8 cellular contexts compared by ENCODE assay signal in the genomic region with DNA sequence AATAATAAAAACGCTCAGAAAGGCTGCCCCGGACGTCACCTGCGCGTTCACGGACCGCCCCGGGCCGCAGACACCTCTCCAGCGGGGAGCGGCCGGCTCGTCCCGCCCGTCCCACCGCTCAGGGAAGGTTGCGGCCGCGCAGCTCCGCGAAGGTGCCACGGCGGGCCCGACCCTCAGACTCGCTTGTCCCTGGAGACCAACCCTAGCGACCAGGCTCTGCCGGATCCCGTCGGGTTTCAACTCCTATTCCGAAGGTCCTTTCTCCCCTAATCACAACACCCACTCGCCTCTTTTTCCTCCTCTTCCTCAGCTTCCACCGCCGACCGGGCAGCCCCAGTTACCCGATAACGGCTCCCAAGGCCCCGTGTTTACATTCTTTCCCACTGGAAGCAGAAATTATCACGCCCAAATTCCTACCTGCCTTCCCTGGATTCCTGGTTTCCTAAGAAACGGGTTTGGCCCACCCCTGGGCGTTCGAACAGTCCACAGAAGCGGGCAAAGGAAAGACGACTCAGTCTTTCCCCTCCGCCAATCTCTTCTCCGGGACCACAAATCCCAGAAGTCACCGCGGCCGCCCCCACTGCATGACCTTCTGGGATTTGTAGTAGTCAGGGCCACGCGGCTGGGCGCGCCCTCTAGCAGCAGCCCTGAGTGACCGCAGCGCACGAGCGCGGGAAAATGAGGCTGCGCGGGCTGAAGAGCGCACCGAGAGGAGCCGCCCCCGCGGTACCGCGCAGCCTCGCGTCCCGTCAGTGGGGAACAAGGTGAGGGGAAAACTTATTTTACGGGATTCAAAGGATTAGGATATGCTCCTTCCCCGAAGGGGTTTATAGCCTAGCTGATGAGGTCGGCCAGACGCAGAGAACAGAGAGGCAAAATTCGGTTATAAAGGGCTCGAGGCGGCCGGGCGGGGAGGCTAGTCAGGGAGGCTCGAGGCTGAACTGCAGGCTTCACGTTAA. TPM values are rescaled to one million over a fixed set of nuclear protein-coding genes. Genes with fewer than 3 reads are reported as not detected.
DNase-seq lines count a peak whose midpoint lies in the region; ATAC-seq and TF ChIP-seq lines count a peak whose summit lies in the region.

A gene with protein sequence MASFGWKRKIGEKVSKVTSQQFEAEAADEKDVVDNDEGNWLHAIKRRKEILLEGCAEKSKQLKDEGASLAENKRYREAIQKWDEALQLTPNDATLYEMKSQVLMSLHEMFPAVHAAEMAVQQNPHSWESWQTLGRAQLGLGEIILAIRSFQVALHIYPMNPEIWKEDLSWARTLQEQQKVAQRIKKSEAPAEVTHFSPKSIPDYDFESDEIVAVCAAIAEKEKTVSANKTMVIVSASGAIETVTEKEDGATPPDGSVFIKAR (minus strand): TSS at position 555 of the 959 bp plus-strand sequence. CDS start 8,943 bp downstream, outside the sequence.

- no peaks in the 10 kb centered on the region for H3K9me2 ChIP-seq in PC-9 (ENCODE audit: insufficient read depth)

- peak within 1 kb of the TSS; percentile 79 for H3K4me3 ChIP-seq in PC-9
- H3K4me3 ChIP-seq in muscle layer of colon (ENCODE audit: low read depth in 1 of 2, low read length in 2 of 2), result peak within 1 kb of the TSS; percentile 86 to 96

- DNase-seq in DMS79 (lab: John Stamatoyannopoulos, UW) (peak; percentile 85), KBM-7 (peak; percentile 96), PC-9 (peak; percentile 90 to 99)
- peak; percentile 94 for DNase-seq in activated T-cell treated with anti-CD3 and anti-CD28 coated beads, Interleukin-2, amount 50 U/mL, for 24 hours
- DNase-seq in stimulated activated CD8-positive, alpha-beta memory T cell treated with anti-CD3 and anti-CD28 coated beads, Interleukin-7, amount 100 ng/mL, for 24 hours (ENCODE audit: low read depth), result peak; percentile 85

- BruUV-seq in PC-9 (replicated peaks; lab: Mats Ljungman, UMichigan), result TSS peak; percentile 93

- H3K27me3 ChIP-seq in PC-9 (ENCODE audit: insufficient read depth, low read depth) (no peaks in the 10 kb centered on the region), muscle layer of colon (ENCODE audit: control insufficient read depth in 1 of 2, insufficient read depth in 2 of 2, low read length in 2 of 2) (no peaks in the 10 kb centered on the region)

- H3K36me3 Mint-ChIP-seq in activated T-cell treated with anti-CD3 and anti-CD28 coated beads, Interleukin-2, amount 50 U/mL, for 24 hours (ENCODE audit: low read depth), result peaks cover 47% of the 10 kb centered on the region

- POLR2A ChIA-PET in PC-9 (lab: Charles Lee; ENCODE audit: unreplicated experiment), result interaction anchor here (0.5 to 0.7 kb wide), 3 partner anchors 67 to 1029 kb away, joined by 3 to 4 read pairs (median 3); no protein-coding TSS in a partner anchor

- peaks cover 9% of the 10 kb centered on the region for H3K4me1 Mint-ChIP-seq in activated T-cell treated with anti-CD3 and anti-CD28 coated beads, Interleukin-2, amount 50 U/mL, for 24 hours (ENCODE audit: low read depth)

- H3K27ac Mint-ChIP-seq in activated T-cell treated with anti-CD3 and anti-CD28 coated beads, Interleukin-2, amount 50 U/mL, for 24 hours, result no peak within 1 kb of the TSS

- peaks cover 22% of the 10 kb centered on the region for H3F3A ChIP-seq in PC-9 (ENCODE audit: insufficient read depth, low read depth)

- no peaks in the 10 kb centered on the region for H3K9me3 ChIP-seq in PC-9 (ENCODE audit: insufficient read depth, low read depth)
- no peaks in the 10 kb centered on the region for H3K9me3 ChIP-seq in muscle layer of colon (ENCODE audit: low read length)

- 0 out of 2 replicates have a peak, but pooled peaks cover 4% of the 10 kb centered on the region for H4K20me1 ChIP-seq in PC-9 (ENCODE audit: insufficient read depth)

- no peaks in the 10 kb centered on the region for H3K9me3 Mint-ChIP-seq in activated T-cell treated with anti-CD3 and anti-CD28 coated beads, Interleukin-2, amount 50 U/mL, for 24 hours

- peak within 1 kb of the TSS; percentile 87 for H3K9ac ChIP-seq in muscle layer of colon (ENCODE audit: low read length)

- TF ChIP-seq CTCF in PC-9 (conservative IDR thresholded peaks at IDR 0.05), result peak; percentile 76

- H3K27ac ChIP-seq in PC-9 (peak within 1 kb of the TSS; percentile 36), muscle layer of colon (ENCODE audit: low read depth, low read length) (peak within 1 kb of the TSS; percentile 96)

- peaks cover 22% of the 10 kb centered on the region for H3K79me2 ChIP-seq in PC-9 (ENCODE audit: low read depth)

- intact Hi-C loops in PC-9 (cut with micrococcal nuclease; ENCODE audit: unreplicated experiment), result loop anchor here (1.0 to 10.0 kb wide), 6 partner anchors 43 to 1176 kb away; a partner anchor contains a TSS

- peak; percentile 92 for ATAC-seq in GM21717 (IDR thresholded peaks at IDR 0.05; ENCODE audit: unreplicated experiment)
- peak; percentile 98 for ATAC-seq in esophagus mucosa

- in situ Hi-C loops in KBM-7 (cut with MboI; ENCODE audit: low pct_unique_long_range_greater_than_20kb, low sequenced_read_pairs), result loop anchor here (25.0 kb wide), 1 partner anchor 107 kb away; no protein-coding TSS in a partner anchor

- no peak within 1 kb of the TSS for H3K4me3 Mint-ChIP-seq in activated T-cell treated with anti-CD3 and anti-CD28 coated beads, Interleukin-2, amount 50 U/mL, for 24 hours

- H3K36me3 ChIP-seq in PC-9 (ENCODE audit: low read depth) (0 out of 2 replicates have a peak, but pooled peaks cover 3% of the 10 kb centered on the region), muscle layer of colon (ENCODE audit: insufficient read depth, low read length) (no peaks in the 10 kb centered on the region)

- CTCF ChIA-PET in PC-9 (lab: Charles Lee), result interaction anchor here (0.6 to 0.7 kb wide), 2 partner anchors 24 to 1168 kb away, joined by 3 to 7 read pairs; no protein-coding TSS in a partner anchor

- H3K4me1 ChIP-seq in PC-9 (replicated peaks; ENCODE audit: insufficient read depth) (peaks cover 11% of the 10 kb centered on the region), muscle layer of colon (ENCODE audit: insufficient read depth, low read length) (peaks cover 19% of the 10 kb centered on the region)

- no peaks in the 10 kb centered on the region for H3K27me3 Mint-ChIP-seq in activated T-cell treated with anti-CD3 and anti-CD28 coated beads, Interleukin-2, amount 50 U/mL, for 24 hours

- peak within 1 kb of the TSS; percentile 90 for H2AFZ ChIP-seq in PC-9

- peak within 1 kb of the TSS; percentile 85 for H3K4me2 ChIP-seq in PC-9

RNA-seq across cellular contexts. Expression of the gene that starts here (rescaled TPM):
- 29.4 and 30.2 TPM in 2 replicates for total RNA-seq in PC-9 (2021)
- total RNA-seq in esophagus mucosa, result 3.8 TPM

Comparison
In these comparisons a context has a peak if more than half of its experiments do, and no peak if none do; other contexts are left out.
1. Peak in every context shown above with its lines: DNase-seq, ATAC-seq, H3K4me3 ChIP-seq and H3K27ac ChIP-seq.